Comparison of ENCODE assay signal across 1 cellular context in genomic region chr19:1906985-1907562, GRCh38.
A peak's percentile ranks its signal among the peaks of the same experiment; 100 is the strongest.
TF ChIP-seq lines count a peak whose summit lies in the region.

No MANE protein-coding gene starts in this region.

TF ChIP-seq in K562, 482 proteins besides CTCF, POLR2A, EP300 and RAD21:
- TF ChIP-seq BCOR (IDR thresholded peaks at IDR 0.05) (0 out of 2 replicates have a peak, but pooled peaks have one; percentile 42), ZBTB7A (IDR thresholded peaks at IDR 0.05; ENCODE audit: borderline replicate concordance, control insufficient read depth, low read depth, low read length) (0 out of 2 replicates have a peak, but pooled peaks have one; percentile 0), MYNN (IDR thresholded peaks at IDR 0.05) (0 out of 2 replicates have a peak, but pooled peaks have one; percentile 21), MYNN (CRISPR knock-in tag; IDR thresholded peaks at IDR 0.05) (no peak), ZNF12 (CRISPR knock-in tag; IDR thresholded peaks at IDR 0.05) (no peak), TAF15 (IDR thresholded peaks at IDR 0.05; ENCODE audit: low read depth, low read length) (no peak), TFAP4 (CRISPR knock-in tag; IDR thresholded peaks at IDR 0.05; ENCODE audit: borderline replicate concordance) (0 out of 2 replicates have a peak, but pooled peaks have one; percentile 36), MAFK (IDR thresholded peaks at IDR 0.05; ENCODE audit: low read length) (no peak), ZFP36 (IDR thresholded peaks at IDR 0.05; ENCODE audit: low read depth, low read length, partially characterized antibody) (peak; percentile 93), FUS (optimal IDR thresholded peaks at IDR 0.05; ENCODE audit: low read depth, low read length) (no peak), ZBTB2 (IDR thresholded peaks at IDR 0.05) (no peak), PRDM10 (IDR thresholded peaks at IDR 0.05; ENCODE audit: partially characterized antibody) (peak; percentile 91), PTBP1 (IDR thresholded peaks at IDR 0.05; ENCODE audit: low read depth, low read length) (0 out of 2 replicates have a peak, but pooled peaks have one; percentile 46)
